In genomic region chr16:69691980-69692911, GRCh38 we compare ENCODE assay signal across 12 cellular contexts. TPM values are rescaled to one million over a fixed set of nuclear protein-coding genes. Genes with fewer than 3 reads are reported as not detected.
DNase-seq lines count a peak whose midpoint lies in the region; ATAC-seq and TF ChIP-seq lines count a peak whose summit lies in the region.
"Had no signal": no experiment of that assay in that cellular context is flagged by ENCODE, and none has a peak within 500 bp of the region (broad histone marks: within the 10 kb centered on the region; RNA-seq: fewer than 3 reads in every experiment).

No MANE protein-coding gene starts in this region.

- H3K4me1 ChIP-seq in OCI-LY7 (ENCODE audit: insufficient read depth, low read length, poor library complexity, severe bottlenecking): peaks cover 13% of the 10 kb centered on the region
- H3K4me1 ChIP-seq: BE2C, SJSA1 had no signal

- intact Hi-C loops in OCI-LY7 (cut with micrococcal nuclease; ENCODE audit: unreplicated experiment): no loop called here
- intact Hi-C loops in posterior cingulate gyrus (cut with DNase I): no loop called here

- peaks cover 9% of the 10 kb centered on the region for H3K4me1 Mint-ChIP-seq in activated T-cell treated with anti-CD3 and anti-CD28 coated beads, Interleukin-2, amount 50 U/mL, for 4 hours (ENCODE audit: low read depth)
- peaks cover 26% of the 10 kb centered on the region for H3K4me1 Mint-ChIP-seq in stimulated activated memory B cell treated with anti-CD40 and anti-IgM and Interleukin-4, amounts not matched to agents 10 μg/mL and 1 μg/mL and 100 μg/mL, for 72 hours
- H3K4me1 Mint-ChIP-seq in glutamatergic neuron (ENCODE audit: low read depth, unreplicated experiment): no peaks in the 10 kb centered on the region
- H3K4me1 Mint-ChIP-seq: neural crest cell had no signal

- peak overlapping the region; percentile 12 for H3K27ac ChIP-seq in OCI-LY7 (ENCODE audit: low read depth, low read length, poor library complexity, severe bottlenecking)
- H3K27ac ChIP-seq: SJSA1 had no signal

- H3K9me3 ChIP-seq in OCI-LY7 (ENCODE audit: low read length): no peaks in the 10 kb centered on the region
- H3K9me3 ChIP-seq: BE2C, SJSA1 had no signal

- H3K36me3 Mint-ChIP-seq in activated T-cell treated with anti-CD3 and anti-CD28 coated beads, Interleukin-2, amount 50 U/mL, for 4 hours (ENCODE audit: insufficient read depth): peaks cover 43% of the 10 kb centered on the region
- H3K36me3 Mint-ChIP-seq in stimulated activated memory B cell treated with anti-CD40 and anti-IgM and Interleukin-4, amounts not matched to agents 10 μg/mL and 1 μg/mL and 100 μg/mL, for 72 hours: peaks cover 34% of the 10 kb centered on the region
- H3K36me3 Mint-ChIP-seq in glutamatergic neuron (ENCODE audit: unreplicated experiment): peaks cover 17% of the 10 kb centered on the region

- no peaks in the 10 kb centered on the region for H3K27me3 Mint-ChIP-seq in activated T-cell treated with anti-CD3 and anti-CD28 coated beads, Interleukin-2, amount 50 U/mL, for 4 hours (ENCODE audit: low read depth)
- H3K27me3 Mint-ChIP-seq in stimulated activated memory B cell treated with anti-CD40 and anti-IgM and Interleukin-4, amounts not matched to agents 10 μg/mL and 1 μg/mL and 100 μg/mL, for 72 hours: no peaks in the 10 kb centered on the region
- H3K27me3 Mint-ChIP-seq in glutamatergic neuron (ENCODE audit: unreplicated experiment): no peaks in the 10 kb centered on the region

- H3K4me3 ChIP-seq in OCI-LY7 (ENCODE audit: low read depth, low read length, poor library complexity, severe bottlenecking) (no peak overlapping the region), fibroblast of mammary gland (ENCODE audit: control insufficient read depth, low read depth, low read length) (no peak overlapping the region)
- H3K4me3 ChIP-seq: SJSA1 had no signal

- H2AFZ ChIP-seq in OCI-LY7 (ENCODE audit: low read length): no peak overlapping the region

- H3K9me3 Mint-ChIP-seq in activated T-cell treated with anti-CD3 and anti-CD28 coated beads, Interleukin-2, amount 50 U/mL, for 4 hours: no peaks in the 10 kb centered on the region
- no peaks in the 10 kb centered on the region for H3K9me3 Mint-ChIP-seq in stimulated activated memory B cell treated with anti-CD40 and anti-IgM and Interleukin-4, amounts not matched to agents 10 μg/mL and 1 μg/mL and 100 μg/mL, for 72 hours
- peaks cover 2% of the 10 kb centered on the region for H3K9me3 Mint-ChIP-seq in glutamatergic neuron (ENCODE audit: unreplicated experiment)
- H3K9me3 Mint-ChIP-seq: neural crest cell had no signal

- CTCF ChIA-PET in OCI-LY7 (lab: Charles Lee; ENCODE audit: unreplicated experiment): no interaction called here

- POLR2A ChIA-PET in OCI-LY7 (lab: Charles Lee): no interaction called here

- peak overlapping the region; percentile 18; the same call in 1 of the 2 replicates for H3K4me2 ChIP-seq in OCI-LY7 (ENCODE audit: low read length)

- no peaks in the 10 kb centered on the region for H3K9me2 ChIP-seq in OCI-LY7 (ENCODE audit: insufficient read depth, low read length)

- no peaks in the 10 kb centered on the region for H4K20me1 ChIP-seq in OCI-LY7 (ENCODE audit: insufficient read depth, low read length)

- ATAC-seq in activated T-cell treated with anti-CD3 and anti-CD28 coated beads, Interleukin-2, amount 50 U/mL, for 4 hours: peak; percentile 76 to 87
- ATAC-seq in stimulated activated memory B cell treated with anti-CD40 and anti-IgM and Interleukin-4, amounts not matched to agents 10 μg/mL and 1 μg/mL and 100 μg/mL, for 72 hours: no peak

- BruUV-seq in OCI-LY7 (replicated peaks; lab: Mats Ljungman, UMichigan): no TSS peak

- H3K36me3 ChIP-seq in OCI-LY7 (ENCODE audit: insufficient read depth, low read length): peaks cover 68% of the 10 kb centered on the region

- H3K4me3 Mint-ChIP-seq in activated T-cell treated with anti-CD3 and anti-CD28 coated beads, Interleukin-2, amount 50 U/mL, for 4 hours: no peak overlapping the region
- no peak overlapping the region for H3K4me3 Mint-ChIP-seq in stimulated activated memory B cell treated with anti-CD40 and anti-IgM and Interleukin-4, amounts not matched to agents 10 μg/mL and 1 μg/mL and 100 μg/mL, for 72 hours
- no peak overlapping the region for H3K4me3 Mint-ChIP-seq in glutamatergic neuron (ENCODE audit: unreplicated experiment)
- H3K4me3 Mint-ChIP-seq: neural crest cell had no signal

- peak overlapping the region; percentile 17 for H3K27ac Mint-ChIP-seq in stimulated activated memory B cell treated with anti-CD40 and anti-IgM and Interleukin-4, amounts not matched to agents 10 μg/mL and 1 μg/mL and 100 μg/mL, for 72 hours
- no peak overlapping the region for H3K27ac Mint-ChIP-seq in glutamatergic neuron (ENCODE audit: unreplicated experiment)

- H3K79me2 ChIP-seq in OCI-LY7 (ENCODE audit: insufficient read depth, low read depth, low read length): no peaks in the 10 kb centered on the region

- TF ChIP-seq CTCF in OCI-LY7 (conservative IDR thresholded peaks at IDR 0.05; ENCODE audit: low read length) (no peak), fibroblast of mammary gland (conservative IDR thresholded peaks at IDR 0.05; ENCODE audit: control insufficient read depth, insufficient read depth, low read depth, low read length) (no peak), glutamatergic neuron (IDR thresholded peaks at IDR 0.05; ENCODE audit: partially characterized antibody, unreplicated experiment) (no peak)

- DNase-seq in activated T-cell treated with anti-CD3 and anti-CD28 coated beads, Interleukin-2, amount 50 U/mL, for 4 hours: no peak
- DNase-seq in activated T-cell treated with anti-CD3 and anti-CD28 coated beads, Interleukin-2, amount 50 U/mL, for 1 hour: no peak
- peak; percentile 35 for DNase-seq in OCI-LY7 (ENCODE audit: low spot score)
- peak; percentile 59 for DNase-seq in fibroblast of mammary gland (ENCODE audit: low read depth)
- DNase-seq in posterior cingulate gyrus: no peak
- no peak for DNase-seq in glutamatergic neuron
- DNase-seq in activated effector memory CD4-positive, alpha-beta T cell treated with Interleukin-2 at 50 U/mL for 16 hours: no peak
- DNase-seq: BE2C; stimulated activated CD4-positive, alpha-beta T cell treated with anti-CD3 and anti-CD28 coated beads, Interleukin-2, amount 100 ng/mL, for 48 hours had no signal

RNA-seq across cellular contexts. Expression of gene NQO1, which starts 34.1 kb away (rescaled TPM):
- total RNA-seq in activated T-cell treated with anti-CD3 and anti-CD28 coated beads, Interleukin-2, amount 50 U/mL, for 4 hours: 1 to 10 TPM; 5.5 to 8.5 (median 6.0) TPM
- 3.2 and 3.6 TPM in 2 replicates for total RNA-seq in OCI-LY7 (2014; rRNA removed; shearing (Covaris generic))
- 4.1 TPM in 2 replicates for total RNA-seq in OCI-LY7 (2022)
- 7.2 TPM for total RNA-seq in glutamatergic neuron (ENCODE audit: unreplicated experiment)

Comparison
In these comparisons a context has a peak if more than half of its experiments do, and no peak if none do; other contexts are left out.
1. DNase-seq: peak in OCI-LY7 (single experiment) and fibroblast of mammary gland (single experiment); none in activated T-cell treated with anti-CD3 and anti-CD28 coated beads, Interleukin-2, amount 50 U/mL, for 4 hours (single experiment), activated T-cell treated with anti-CD3 and anti-CD28 coated beads, Interleukin-2, amount 50 U/mL, for 1 hour (single experiment), posterior cingulate gyrus (0 of 10), glutamatergic neuron (single experiment) and activated effector memory CD4-positive, alpha-beta T cell treated with Interleukin-2 at 50 U/mL for 16 hours (single experiment).